Comparison of ENCODE assay signal across 12 cellular contexts in genomic region chr2:209772316-209772715, GRCh38. TPM values are rescaled to one million over a fixed set of nuclear protein-coding genes. Genes with fewer than 3 reads are reported as not detected.
A peak's percentile ranks its signal among the peaks of the same experiment; 100 is the strongest.
DNase-seq lines count a peak whose midpoint lies in the region; ATAC-seq lines count a peak whose summit lies in the region.
"Had no signal": no experiment of that assay in that cellular context is flagged by ENCODE, and none has a peak within 500 bp of the region (broad histone marks: within the 10 kb centered on the region; RNA-seq: fewer than 3 reads in every experiment).

No MANE protein-coding gene starts in this region.

- 19 to 21% methylated on average over 6 of the region's 8 CpGs for WGBS in ectodermal cell, 2 experiments
- no CpG with 5 or more reads among the region's 8 CpGs for WGBS in trophoblast cell (ENCODE audit: extremely low coverage, insufficient coverage, insufficient read length)

- no peak overlapping the region for H3K18ac ChIP-seq in trophoblast cell (ENCODE audit: low read length)

- no peak overlapping the region for H3K9ac ChIP-seq in HUES48 (ENCODE audit: low read depth, low read length)
- H3K9ac ChIP-seq in trophoblast cell (ENCODE audit: low read length): no peak overlapping the region

- H3K14ac ChIP-seq in trophoblast cell (ENCODE audit: low read length): no peak overlapping the region

- H3K36me3 ChIP-seq in HUES48 (ENCODE audit: control insufficient read depth, insufficient read depth, low read length): no peaks in the 10 kb centered on the region
- no peaks in the 10 kb centered on the region for H3K36me3 ChIP-seq in ectodermal cell (ENCODE audit: control insufficient read depth, insufficient read depth, low read length)
- H3K36me3 ChIP-seq in trophoblast cell (ENCODE audit: control insufficient read depth in 1 of 2, insufficient read depth in 2 of 2, low read length in 2 of 2): no peaks in the 10 kb centered on the region
- H3K36me3 ChIP-seq: right atrium auricular region had no signal

- H3K23ac ChIP-seq in trophoblast cell (ENCODE audit: low read length): no peak overlapping the region

- peaks cover 57% of the 10 kb centered on the region for H3K27me3 ChIP-seq in HUES48 (ENCODE audit: control insufficient read depth, insufficient read depth, low read length)
- peaks cover 42% of the 10 kb centered on the region for H3K27me3 ChIP-seq in ectodermal cell (ENCODE audit: control insufficient read depth, insufficient read depth, low read length, poor library complexity, severe bottlenecking)
- H3K27me3 ChIP-seq in trophoblast cell (ENCODE audit: insufficient read depth, low read length): peaks cover 2% of the 10 kb centered on the region

- no peak overlapping the region for H2AK5ac ChIP-seq in trophoblast cell (ENCODE audit: low read length)

- H3K27ac ChIP-seq in HUES48 (ENCODE audit: low read depth, low read length) (no peak overlapping the region), ectodermal cell (ENCODE audit: insufficient read depth, low read depth, low read length, poor library complexity, severe bottlenecking) (no peak overlapping the region), trophoblast cell (ENCODE audit: low read depth, low read length) (no peak overlapping the region)
- H3K27ac ChIP-seq: right atrium auricular region had no signal

- H3K79me1 ChIP-seq in trophoblast cell (ENCODE audit: low read length): no peaks in the 10 kb centered on the region

- no peak for ATAC-seq in left lobe of liver

- H3K4me2 ChIP-seq in trophoblast cell (ENCODE audit: low read length): peak overlapping the region; percentile 79

- H2BK12ac ChIP-seq in trophoblast cell (ENCODE audit: low read length): no peak overlapping the region

- no peak overlapping the region for H3K4ac ChIP-seq in trophoblast cell (ENCODE audit: low read depth, low read length)

- no peak overlapping the region for H4K91ac ChIP-seq in trophoblast cell (ENCODE audit: low read depth, low read length)

- H3K4me3 ChIP-seq in HUES48 (ENCODE audit: low read depth, low read length) (peak overlapping the region; percentile 71; the same call in 1 of the 2 replicates), ectodermal cell (ENCODE audit: insufficient read depth, low read depth, low read length) (peak overlapping the region; percentile 64), trophoblast cell (ENCODE audit: low read depth, low read length) (peak overlapping the region; percentile 71)

- DNase-seq in NCI-H345 (lab: John Stamatoyannopoulos, UW): peak; percentile 59
- DNase-seq in trophoblast cell: no peak
- DNase-seq in left lobe of liver (ENCODE audit: low spot score): no peak
- DNase-seq in kidney tubule cell (ENCODE audit: low spot score): no peak
- no peak for DNase-seq in foreskin melanocyte
- DNase-seq in stimulated activated CD4-positive, alpha-beta T cell treated with anti-CD3 and anti-CD28 coated beads, Interleukin-2, amount 100 ng/mL, for 48 hours: no peak
- DNase-seq: GF-D8, NCI-H446 treated with DMSO at 0.1 percent for 48 hours had no signal

- 0 out of 2 replicates have a peak, but pooled peaks cover 4% of the 10 kb centered on the region for H3K4me1 ChIP-seq in HUES48 (ENCODE audit: control insufficient read depth, insufficient read depth, low read length)
- no peaks in the 10 kb centered on the region for H3K4me1 ChIP-seq in ectodermal cell (ENCODE audit: control insufficient read depth, insufficient read depth, low read length)
- H3K4me1 ChIP-seq in trophoblast cell (ENCODE audit: control insufficient read depth in 1 of 2, insufficient read depth in 2 of 2, low read length in 2 of 2): peaks cover 2 to 4% of the 10 kb centered on the region in 2 experiments

- H4K12ac ChIP-seq in trophoblast cell (ENCODE audit: low read depth, low read length): no peak overlapping the region

- no peak overlapping the region for H4K8ac ChIP-seq in trophoblast cell (ENCODE audit: low read depth, low read length)

- no peak overlapping the region for H2BK120ac ChIP-seq in trophoblast cell (ENCODE audit: insufficient read depth, low read length, poor library complexity)

- H2BK5ac ChIP-seq in trophoblast cell (ENCODE audit: low read depth, low read length, poor library complexity): no peak overlapping the region

- H3K79me2 ChIP-seq in trophoblast cell (ENCODE audit: control insufficient read depth, insufficient read depth, low read length, poor library complexity): no peaks in the 10 kb centered on the region

- H2AFZ ChIP-seq in trophoblast cell (ENCODE audit: insufficient read depth, low read length, poor library complexity): peak overlapping the region; percentile 49

- H3K9me3 ChIP-seq in HUES48 (ENCODE audit: control insufficient read depth, insufficient read depth, low read length) (no peaks in the 10 kb centered on the region), ectodermal cell (ENCODE audit: control insufficient read depth, low read length) (no peaks in the 10 kb centered on the region), trophoblast cell (ENCODE audit: insufficient read depth, low read depth, low read length) (no peaks in the 10 kb centered on the region)
- H3K9me3 ChIP-seq: right atrium auricular region had no signal

RNA-seq across cellular contexts. Expression of gene UNC80, which starts 0.7 kb away (rescaled TPM):
- polyA plus RNA-seq in ectodermal cell (2013, experiment 1 of 4): 1.3 TPM
- polyA plus RNA-seq in ectodermal cell (2013, experiment 2 of 4): 1.7 TPM
- polyA plus RNA-seq in ectodermal cell (2013, experiment 3 of 4): 0.91 TPM
- 1.3 TPM for polyA plus RNA-seq in ectodermal cell (2013, experiment 4 of 4)
- polyA plus RNA-seq in trophoblast cell (2013): under 0.01 TPM in 2 replicates
- not detected for total RNA-seq in left lobe of liver
- total RNA-seq: activated T-helper 1 cell treated with anti-CD3 and anti-CD28 coated beads, Interleukin-12 subunit alpha, Interleukin-12 subunit beta, Interleukin-2, Interleukin-4 antibody, amounts not matched to agents 30 ng/mL and 10 ng/mL and 1 ng/mL, durations not matched to agents 14 hours and 24 hours and 36 hours had no signal
